ENCODE assay signal across 38 cellular contexts in genomic region chr5:161602739-161603138, GRCh38. TPM values are rescaled to one million over a fixed set of nuclear protein-coding genes. Genes with fewer than 3 reads are reported as not detected.
"Had no signal": no experiment of that assay in that cellular context is flagged by ENCODE, and none has a peak within 500 bp of the region (broad histone marks: within the 10 kb centered on the region; RNA-seq: fewer than 3 reads in every experiment).

No MANE protein-coding gene starts in this region.

- H3K27me3 ChIP-seq: ascending aorta, cardiac muscle cell had no signal

- H3K27ac ChIP-seq: ascending aorta, cardiac muscle cell, VCaP had no signal

- H3K4me3 ChIP-seq: ascending aorta, cardiac muscle cell had no signal

- H3K27ac Mint-ChIP-seq: activated B cell treated with CpG ODN at 0.5 μM for 24 hours; activated CD4-positive, alpha-beta memory T cell treated with anti-CD3 and anti-CD28 coated beads for 36 hours; activated CD4-positive, alpha-beta T cell treated with anti-CD3 and anti-CD28 coated beads, Interleukin-2, amount 10 ng/mL, durations not matched to agents 24 days and 14 days; activated CD8-positive, alpha-beta T cell treated with anti-CD3 and anti-CD28 coated beads for 36 hours; activated naive CD4-positive, alpha-beta T cell treated with anti-CD3 and anti-CD28 coated beads, Interleukin-2, amount 10 ng/mL, durations not matched to agents 7 days and 5 days; activated naive CD4-positive, alpha-beta T cell treated with anti-CD3 and anti-CD28 coated beads, Interleukin-2, amount 50 U/mL, for 24 hours; activated naive CD8-positive, alpha-beta T cell; activated naive CD8-positive, alpha-beta T cell treated with anti-CD3 and anti-CD28 coated beads, Interleukin-2, amount 10 ng/mL, durations not matched to agents 7 days and 5 days; activated naive CD8-positive, alpha-beta T cell treated with anti-CD3 and anti-CD28 coated beads, Interleukin-2, amount 50 U/mL, for 24 hours; activated T-helper 2 cell treated with anti-CD3 and anti-CD28 coated beads, Interferon-gamma antibody, Interleukin-2, Interleukin-4, amounts not matched to agents 10 μg/mL and 5 μg/mL and 100 μg/mL, durations not matched to agents 14 hours and 24 hours and 36 hours; brain; T-helper 1 cell treated with Interleukin-12 subunit alpha and Interleukin-12 subunit beta and Interleukin-4 antibody, amounts not matched to agents 30 μg/mL and 1 μg/mL, for 36 hours; T-helper 2 cell treated with Interferon-gamma antibody and Interleukin-4, amounts not matched to agents 5 μg/mL and 100 μg/mL, for 36 hours had no signal

- ATAC-seq: activated CD8-positive, alpha-beta T cell treated with anti-CD3 and anti-CD28 coated beads for 36 hours; activated naive CD8-positive, alpha-beta T cell treated with anti-CD3 and anti-CD28 coated beads, Interleukin-2, amount 50 U/mL, for 24 hours had no signal

- FAIRE-seq: bronchial epithelial cell, TTC549 had no signal

- H3K4me3 Mint-ChIP-seq: activated B cell treated with CpG ODN at 0.5 μM for 24 hours; activated CD4-positive, alpha-beta memory T cell treated with anti-CD3 and anti-CD28 coated beads for 36 hours; activated CD4-positive, alpha-beta T cell treated with anti-CD3 and anti-CD28 coated beads, Interleukin-2, amount 10 ng/mL, durations not matched to agents 24 days and 14 days; activated CD8-positive, alpha-beta T cell treated with anti-CD3 and anti-CD28 coated beads for 36 hours; activated naive CD4-positive, alpha-beta T cell treated with anti-CD3 and anti-CD28 coated beads, Interleukin-2, amount 10 ng/mL, durations not matched to agents 7 days and 5 days; activated naive CD4-positive, alpha-beta T cell treated with anti-CD3 and anti-CD28 coated beads, Interleukin-2, amount 50 U/mL, for 24 hours; activated naive CD8-positive, alpha-beta T cell; activated naive CD8-positive, alpha-beta T cell treated with anti-CD3 and anti-CD28 coated beads, Interleukin-2, amount 10 ng/mL, durations not matched to agents 7 days and 5 days; activated naive CD8-positive, alpha-beta T cell treated with anti-CD3 and anti-CD28 coated beads, Interleukin-2, amount 50 U/mL, for 24 hours; brain; central memory CD8-positive, alpha-beta T cell; T-helper 1 cell treated with Interleukin-12 subunit alpha and Interleukin-12 subunit beta and Interleukin-4 antibody, amounts not matched to agents 30 μg/mL and 1 μg/mL, for 36 hours; T-helper 2 cell treated with Interferon-gamma antibody and Interleukin-4, amounts not matched to agents 5 μg/mL and 100 μg/mL, for 36 hours had no signal

- H3K36me3 ChIP-seq: ascending aorta, cardiac muscle cell had no signal

- DNase-seq: activated B cell treated with CpG ODN at 0.5 μM for 24 hours; activated CD4-positive, alpha-beta memory T cell treated with anti-CD3 and anti-CD28 coated beads for 36 hours; activated CD4-positive, alpha-beta T cell treated with anti-CD3 and anti-CD28 coated beads for 4 hours; activated CD4-positive, alpha-beta T cell treated with anti-CD3 and anti-CD28 coated beads, Interleukin-2, amount 10 ng/mL, durations not matched to agents 24 days and 14 days; activated CD4-positive, alpha-beta T cell treated with anti-CD3 and anti-CD28 coated beads, Interleukin-2, amount 50 U/mL, for 1 hour; activated CD4-positive, alpha-beta T cell treated with anti-CD3 and anti-CD28 coated beads, Interleukin-2, amount 50 U/mL, for 4 hours; activated CD4-positive, CD25-positive, alpha-beta regulatory T cell treated with anti-CD3 and anti-CD28 coated beads, Interleukin-2, amount 50 U/mL, for 72 hours; activated CD8-positive, alpha-beta memory T cell treated with anti-CD3 and anti-CD28 coated beads, Interleukin-2, amount 50 U/mL, for 4 hours; activated CD8-positive, alpha-beta T cell treated with anti-CD3 and anti-CD28 coated beads for 36 hours; activated effector memory CD4-positive, alpha-beta T cell treated with Interleukin-2 at 50 U/mL for 16 hours; activated gamma-delta T cell; activated naive CD4-positive, alpha-beta T cell treated with anti-CD3 and anti-CD28 coated beads, Interleukin-2, amount 10 ng/mL, durations not matched to agents 7 days and 5 days; activated naive CD4-positive, alpha-beta T cell treated with Interleukin-2 at 50 U/mL for 16 hours; activated naive CD8-positive, alpha-beta T cell treated with anti-CD3 and anti-CD28 coated beads, Interleukin-2, amount 10 ng/mL, durations not matched to agents 7 days and 5 days; activated naive CD8-positive, alpha-beta T cell treated with anti-CD3 and anti-CD28 coated beads, Interleukin-2, amount 50 U/mL, for 24 hours; activated T-cell treated with anti-CD3 and anti-CD28 coated beads for 4 hours; activated T-cell treated with anti-CD3 and anti-CD28 coated beads, Interleukin-2, amount 50 U/mL, for 1 hour; activated T-cell treated with anti-CD3 and anti-CD28 coated beads, Interleukin-2, amount 50 U/mL, for 48 hours; amygdala; anterior cingulate cortex; caudate nucleus; cerebellar nuclear complex; T-helper 2 cell; T-helper 9 cell had no signal

- H3K4me1 Mint-ChIP-seq: activated B cell treated with CpG ODN at 0.5 μM for 24 hours; activated CD4-positive, alpha-beta T cell treated with anti-CD3 and anti-CD28 coated beads, Interleukin-2, amount 10 ng/mL, durations not matched to agents 24 days and 14 days; activated naive CD4-positive, alpha-beta T cell treated with anti-CD3 and anti-CD28 coated beads, Interleukin-2, amount 10 ng/mL, durations not matched to agents 7 days and 5 days; activated naive CD4-positive, alpha-beta T cell treated with anti-CD3 and anti-CD28 coated beads, Interleukin-2, amount 50 U/mL, for 24 hours; activated naive CD8-positive, alpha-beta T cell treated with anti-CD3 and anti-CD28 coated beads, Interleukin-2, amount 10 ng/mL, durations not matched to agents 7 days and 5 days; activated naive CD8-positive, alpha-beta T cell treated with anti-CD3 and anti-CD28 coated beads, Interleukin-2, amount 50 U/mL, for 24 hours; brain; central memory CD8-positive, alpha-beta T cell had no signal

- H3K9me3 Mint-ChIP-seq: activated B cell treated with CpG ODN at 0.5 μM for 24 hours; activated CD4-positive, alpha-beta memory T cell treated with anti-CD3 and anti-CD28 coated beads for 36 hours; activated CD4-positive, alpha-beta T cell treated with anti-CD3 and anti-CD28 coated beads, Interleukin-2, amount 10 ng/mL, durations not matched to agents 24 days and 14 days; activated naive CD4-positive, alpha-beta T cell treated with anti-CD3 and anti-CD28 coated beads, Interleukin-2, amount 10 ng/mL, durations not matched to agents 7 days and 5 days; activated naive CD8-positive, alpha-beta T cell treated with anti-CD3 and anti-CD28 coated beads, Interleukin-2, amount 10 ng/mL, durations not matched to agents 7 days and 5 days; brain had no signal

- H3K4me1 ChIP-seq: ascending aorta had no signal

- H3K27me3 Mint-ChIP-seq: activated B cell treated with CpG ODN at 0.5 μM for 24 hours; activated CD4-positive, alpha-beta memory T cell treated with anti-CD3 and anti-CD28 coated beads for 36 hours; activated CD4-positive, alpha-beta T cell treated with anti-CD3 and anti-CD28 coated beads, Interleukin-2, amount 10 ng/mL, durations not matched to agents 24 days and 14 days; activated CD8-positive, alpha-beta T cell treated with anti-CD3 and anti-CD28 coated beads for 36 hours; activated naive CD4-positive, alpha-beta T cell treated with anti-CD3 and anti-CD28 coated beads, Interleukin-2, amount 10 ng/mL, durations not matched to agents 7 days and 5 days; activated naive CD4-positive, alpha-beta T cell treated with anti-CD3 and anti-CD28 coated beads, Interleukin-2, amount 50 U/mL, for 24 hours; activated naive CD8-positive, alpha-beta T cell; activated naive CD8-positive, alpha-beta T cell treated with anti-CD3 and anti-CD28 coated beads, Interleukin-2, amount 10 ng/mL, durations not matched to agents 7 days and 5 days; activated naive CD8-positive, alpha-beta T cell treated with anti-CD3 and anti-CD28 coated beads, Interleukin-2, amount 50 U/mL, for 24 hours; brain; central memory CD8-positive, alpha-beta T cell had no signal

- H3K9me3 ChIP-seq: ascending aorta had no signal

- H3K36me3 Mint-ChIP-seq: activated CD4-positive, alpha-beta memory T cell treated with anti-CD3 and anti-CD28 coated beads for 36 hours; activated naive CD4-positive, alpha-beta T cell treated with anti-CD3 and anti-CD28 coated beads, Interleukin-2, amount 10 ng/mL, durations not matched to agents 7 days and 5 days; activated naive CD4-positive, alpha-beta T cell treated with anti-CD3 and anti-CD28 coated beads, Interleukin-2, amount 50 U/mL, for 24 hours; activated naive CD8-positive, alpha-beta T cell; activated naive CD8-positive, alpha-beta T cell treated with anti-CD3 and anti-CD28 coated beads, Interleukin-2, amount 10 ng/mL, durations not matched to agents 7 days and 5 days; brain had no signal

RNA-seq across cellular contexts. Expression of gene GABRB2, which starts 56.2 kb away (rescaled TPM):
- total RNA-seq: activated B cell treated with CpG ODN at 0.5 μM for 24 hours; activated CD4-positive, alpha-beta memory T cell treated with anti-CD3 and anti-CD28 coated beads for 36 hours; activated CD4-positive, alpha-beta T cell treated with anti-CD3 and anti-CD28 coated beads, Interleukin-2, amount 10 ng/mL, durations not matched to agents 24 days and 14 days; activated CD8-positive, alpha-beta memory T cell treated with anti-CD3 and anti-CD28 coated beads for 36 hours; activated CD8-positive, alpha-beta T cell treated with anti-CD3 and anti-CD28 coated beads for 36 hours; activated naive CD8-positive, alpha-beta T cell treated with anti-CD3 and anti-CD28 coated beads, Interleukin-2, amount 10 ng/mL, durations not matched to agents 7 days and 5 days; activated T-helper 2 cell treated with anti-CD3 and anti-CD28 coated beads, Interferon-gamma antibody, Interleukin-2, Interleukin-4, amounts not matched to agents 10 μg/mL and 5 μg/mL and 100 μg/mL, durations not matched to agents 14 hours and 24 hours and 36 hours; bronchial epithelial cell; chondrocyte had no signal
